19 cellular contexts compared by ENCODE assay signal in the genomic region with DNA sequence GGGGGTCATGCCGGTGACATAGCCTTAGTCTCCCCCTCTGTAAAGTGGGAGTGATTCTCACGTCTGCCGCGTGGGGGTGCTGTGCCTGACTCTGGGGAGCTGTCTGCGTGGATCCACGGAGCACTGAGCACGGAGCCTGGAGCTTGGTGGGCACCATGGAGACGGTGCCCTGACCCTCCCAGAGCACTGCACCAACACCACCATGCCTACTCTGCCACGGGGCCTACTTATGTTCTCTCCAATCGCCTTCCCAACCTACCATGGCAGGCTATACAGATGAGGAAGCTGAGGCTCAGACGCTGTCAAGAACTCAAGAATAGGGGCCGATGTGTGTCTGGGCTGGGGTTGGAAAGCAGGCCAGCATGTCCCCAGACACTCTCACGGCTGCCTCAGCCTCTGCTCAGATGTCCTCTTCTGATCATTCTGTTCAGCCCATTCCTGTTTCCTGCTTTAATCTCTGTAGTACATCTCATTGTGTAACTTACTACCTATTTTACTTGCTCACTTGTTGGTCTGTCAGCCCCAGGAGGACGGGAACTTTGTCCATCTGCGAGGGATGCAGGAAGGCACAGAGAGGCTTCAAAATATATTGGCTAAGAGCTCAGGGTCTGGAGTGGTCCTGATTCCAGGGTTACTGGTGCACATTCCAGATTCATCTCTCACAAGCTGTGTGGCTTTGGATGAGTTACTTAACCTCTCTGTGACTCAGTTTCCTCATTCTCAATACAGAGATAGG.
"Had no signal": no experiment of that assay in that cellular context is flagged by ENCODE, and none has a peak within 500 bp of the region (broad histone marks: within the 10 kb centered on the region; RNA-seq: fewer than 3 reads in every experiment).

No MANE protein-coding gene starts in this region.

- H3K4me3 Mint-ChIP-seq: effector memory CD8-positive, alpha-beta T cell; naive B cell; stimulated activated naive B cell treated with anti-CD40 and anti-IgM and Interleukin-4, amounts not matched to agents 10 μg/mL and 1 μg/mL and 100 μg/mL, for 72 hours; T-helper 17 cell had no signal

- H3K27ac ChIP-seq: coronary artery, foreskin keratinocyte, heart left ventricle, lower lobe of right lung, neutrophil, tibial artery, WERI-Rb-1 had no signal

- H3K27me3 ChIP-seq: heart left ventricle, tibial artery had no signal

- H3K36me3 Mint-ChIP-seq: activated naive CD4-positive, alpha-beta T cell treated with anti-CD3 and anti-CD28 coated beads, Interleukin-2, amount 50 U/mL, for 72 hours had no signal

- H3K9me3 Mint-ChIP-seq: activated naive CD4-positive, alpha-beta T cell treated with anti-CD3 and anti-CD28 coated beads, Interleukin-2, amount 50 U/mL, for 72 hours; effector memory CD8-positive, alpha-beta T cell had no signal

- ATAC-seq: activated naive CD4-positive, alpha-beta T cell treated with anti-CD3 and anti-CD28 coated beads, Interleukin-2, amount 50 U/mL, for 72 hours; effector memory CD8-positive, alpha-beta T cell; foreskin keratinocyte; heart left ventricle; left colon; lower lobe of right lung; stimulated activated naive B cell treated with anti-CD40 and anti-IgM and Interleukin-4, amounts not matched to agents 10 μg/mL and 1 μg/mL and 100 μg/mL, for 72 hours; T-helper 17 cell had no signal

- H3K36me3 ChIP-seq: heart left ventricle, lower lobe of right lung, neutrophil, tibial artery, WERI-Rb-1 had no signal

- H3K4me1 ChIP-seq: foreskin keratinocyte, heart left ventricle, lower lobe of right lung, tibial artery had no signal

- H3K9me3 ChIP-seq: lower lobe of right lung, neutrophil, tibial artery had no signal

- DNase-seq: activated CD4-positive, alpha-beta T cell treated with anti-CD3 and anti-CD28 coated beads, Interleukin-2, amount 50 U/mL, for 48 hours; activated effector memory CD4-positive, alpha-beta T cell treated with anti-CD3 and anti-CD28 coated beads, Interleukin-2, amount 50 U/mL, for 16 hours; amniotic stem cell; central memory CD4-positive, alpha-beta T cell; effector memory CD8-positive, alpha-beta T cell; foreskin keratinocyte; left colon; lower lobe of right lung; naive B cell; stimulated activated CD4-positive, alpha-beta T cell treated with anti-CD3 and anti-CD28 coated beads, Interleukin-15, amount 100 ng/mL, for 24 hours; stimulated activated CD4-positive, alpha-beta T cell treated with anti-CD3 and anti-CD28 coated beads, Interleukin-4, amount 100 ng/mL, for 1 hour; stimulated activated naive B cell treated with anti-CD40 and anti-IgM and Interleukin-4, amounts not matched to agents 10 μg/mL and 1 μg/mL and 100 μg/mL, for 72 hours; T-helper 17 cell; WERI-Rb-1 had no signal

- H3K4me3 ChIP-seq: coronary artery, heart left ventricle, lower lobe of right lung, tibial artery had no signal

- H3K27ac Mint-ChIP-seq: activated naive CD4-positive, alpha-beta T cell treated with anti-CD3 and anti-CD28 coated beads, Interleukin-2, amount 50 U/mL, for 72 hours; effector memory CD8-positive, alpha-beta T cell; T-helper 17 cell had no signal
